8 cellular contexts compared by ENCODE assay signal in genomic region chr4:113952452-113953029, GRCh38. TPM values are rescaled to one million over a fixed set of nuclear protein-coding genes. Genes with fewer than 3 reads are reported as not detected.
DNase-seq lines count a peak whose midpoint lies in the region; FAIRE-seq and TF ChIP-seq lines count a peak whose summit lies in the region.

No MANE protein-coding gene starts in this region.

- H3K36me3 ChIP-seq in HAP-1 (replicated peaks) = no peaks in the 10 kb centered on the region

- in situ Hi-C loops in HAP-1 (cut with MboI; ENCODE audit: low sequenced_read_pairs) = loop anchor here (25.0 kb wide), 1 partner anchor 435 kb away; no protein-coding TSS in a partner anchor

- H3K9me3 Mint-ChIP-seq in osteocyte (ENCODE audit: unreplicated experiment) = no peaks in the 10 kb centered on the region

- peak overlapping the region; percentile 88 for H3K27ac Mint-ChIP-seq in osteocyte (ENCODE audit: unreplicated experiment)

- no peaks in the 10 kb centered on the region for H3K27me3 ChIP-seq in HAP-1 (ENCODE audit: low read depth)

- DNase-seq in GM10266 (ENCODE audit: extremely low spot score) (peak; percentile 38), HAP-1 (ENCODE audit: low spot score in 2 of 2) (peak; percentile 51 to 69), SKM-1 (lab: John Stamatoyannopoulos, UW; ENCODE audit: unreplicated experiment) (peak; percentile 23), fibroblast of peridontal ligament (ENCODE audit: extremely low read depth) (peak; percentile 65), osteocyte (ENCODE audit: extremely low spot score, unreplicated experiment) (no peak), cerebellar nuclear complex (lab: John Stamatoyannopoulos, UW) (no peak)

- no peaks in the 10 kb centered on the region for H3K27me3 Mint-ChIP-seq in osteocyte (ENCODE audit: unreplicated experiment)

- FAIRE-seq in A204.1 (lab: Jason Lieb, UNC) = peak; percentile 86

- no peak overlapping the region for H3K4me3 Mint-ChIP-seq in osteocyte (ENCODE audit: unreplicated experiment)

- TF ChIP-seq CTCF in GM10266 (IDR thresholded peaks at IDR 0.05; ENCODE audit: control insufficient read depth, insufficient read depth, low read depth, missing control alignments) (peak; percentile 74), LNCAP (IDR thresholded peaks at IDR 0.05) (peak; percentile 71), osteocyte (IDR thresholded peaks at IDR 0.05) (peak; percentile 72)

- peaks cover 33% of the 10 kb centered on the region for H3K36me3 Mint-ChIP-seq in osteocyte (ENCODE audit: unreplicated experiment)

- H3K9me3 ChIP-seq in HAP-1 = no peaks in the 10 kb centered on the region

- peaks cover 78% of the 10 kb centered on the region for H3K4me1 Mint-ChIP-seq in osteocyte (ENCODE audit: unreplicated experiment)

- peaks cover 2% of the 10 kb centered on the region; the same call in 1 of the 2 replicates for H3K4me1 ChIP-seq in HAP-1

- H3K4me3 ChIP-seq in HAP-1 = no peak overlapping the region

RNA-seq across cellular contexts. Expression of gene ARSJ, which starts 26.9 kb away (rescaled TPM):
- 61.7 and 63.3 TPM in 2 replicates for total RNA-seq in osteocyte

Comparison
In these comparisons a context has a peak if more than half of its experiments do, and no peak if none do; other contexts are left out.
1. DNase-seq: peak in GM10266 (single experiment), HAP-1 (2 of 2), SKM-1 (single experiment) and fibroblast of peridontal ligament (single experiment); none in osteocyte (single experiment) and cerebellar nuclear complex (0 of 2).
2. Peak in every context shown above with its lines, with median percentiles within 50 percentile points of each other: CTCF ChIP-seq.